8 cellular contexts compared by ENCODE assay signal in genomic region chr9:122991370-122991830, GRCh38. TPM values are rescaled to one million over a fixed set of nuclear protein-coding genes. Genes with fewer than 3 reads are reported as not detected.
DNase-seq lines count a peak whose midpoint lies in the region; ATAC-seq and TF ChIP-seq lines count a peak whose summit lies in the region.

No MANE protein-coding gene starts in this region.

- no peak overlapping the region for H3K27ac ChIP-seq in right lobe of liver

- H3K9me3 ChIP-seq in right lobe of liver: no peaks in the 10 kb centered on the region

- no peak for TF ChIP-seq POLR2A in right lobe of liver (IDR thresholded peaks at IDR 0.05)

- H3K4me3 ChIP-seq in right lobe of liver: no peak overlapping the region

- peaks cover 0 to 23% (median 4%) of the 10 kb centered on the region in 4 donors for H3K36me3 ChIP-seq in right lobe of liver

- intact Hi-C loops in right lobe of liver (cut with DNase I): no loop called here

- no peaks in the 10 kb centered on the region for H3K4me1 ChIP-seq in right lobe of liver

- no peaks in the 10 kb centered on the region for H3K27me3 ChIP-seq in right lobe of liver

- ATAC-seq in right lobe of liver (peak; percentile 73 to 94 (median 76)), HG03175 (IDR thresholded peaks at IDR 0.05; ENCODE audit: unreplicated experiment) (no peak), HG03039 (IDR thresholded peaks at IDR 0.05; ENCODE audit: unreplicated experiment) (no peak)

- DNase-seq in GM03348 (ENCODE audit: low spot score) (peak; percentile 80), HS-27A (ENCODE audit: low read depth) (peak; percentile 27), T-helper 2 cell (peak in 3 of 5 experiments; percentile 0 to 65 (median 2)), cerebellum (ENCODE audit: low spot score) (peak; percentile 28), right lobe of liver (no peak)
- DNase-seq in stimulated activated CD8-positive, alpha-beta memory T cell treated with anti-CD3 and anti-CD28 coated beads, Interleukin-7, amount 100 ng/mL, for 24 hours (ENCODE audit: low read depth): peak; percentile 6

- WGBS in right lobe of liver (ENCODE audit: insufficient coverage, low coverage, low lambda C conversion rate, missing lambda C conversion rate): 26% methylated on average over 3 of the region's 4 CpGs

- peak; percentile 65 to 82 (median 74) for TF ChIP-seq CTCF in right lobe of liver (IDR thresholded peaks at IDR 0.05)

RNA-seq across cellular contexts. Expression of gene GPR21, which starts 42.1 kb away (rescaled TPM):
- total RNA-seq in cerebellum (13.5 TPM), right lobe of liver (under 1 TPM in 4 of 6 experiments, not detected in 2; 0.44 to 0.68 (median 0.54) TPM)

RNA-seq across cellular contexts. Expression of gene RABGAP1, which starts 50.6 kb away (rescaled TPM):
- total RNA-seq in cerebellum (94.6 TPM), right lobe of liver (10 to 100 TPM; 11.4 to 15.4 (median 13.5) TPM)

Comparison
In these comparisons a context has a peak if more than half of its experiments do, and no peak if none do; other contexts are left out.
1. DNase-seq: peak in GM03348 (single experiment), HS-27A (single experiment), T-helper 2 cell (3 of 5), cerebellum (single experiment) and stimulated activated CD8-positive, alpha-beta memory T cell treated with anti-CD3 and anti-CD28 coated beads, Interleukin-7, amount 100 ng/mL, for 24 hours (single experiment); none in right lobe of liver (0 of 3).
2. ATAC-seq: peak in right lobe of liver (4 of 4); none in HG03175 (single experiment) and HG03039 (single experiment).